37 cellular contexts compared by ENCODE assay signal in the genomic region with DNA sequence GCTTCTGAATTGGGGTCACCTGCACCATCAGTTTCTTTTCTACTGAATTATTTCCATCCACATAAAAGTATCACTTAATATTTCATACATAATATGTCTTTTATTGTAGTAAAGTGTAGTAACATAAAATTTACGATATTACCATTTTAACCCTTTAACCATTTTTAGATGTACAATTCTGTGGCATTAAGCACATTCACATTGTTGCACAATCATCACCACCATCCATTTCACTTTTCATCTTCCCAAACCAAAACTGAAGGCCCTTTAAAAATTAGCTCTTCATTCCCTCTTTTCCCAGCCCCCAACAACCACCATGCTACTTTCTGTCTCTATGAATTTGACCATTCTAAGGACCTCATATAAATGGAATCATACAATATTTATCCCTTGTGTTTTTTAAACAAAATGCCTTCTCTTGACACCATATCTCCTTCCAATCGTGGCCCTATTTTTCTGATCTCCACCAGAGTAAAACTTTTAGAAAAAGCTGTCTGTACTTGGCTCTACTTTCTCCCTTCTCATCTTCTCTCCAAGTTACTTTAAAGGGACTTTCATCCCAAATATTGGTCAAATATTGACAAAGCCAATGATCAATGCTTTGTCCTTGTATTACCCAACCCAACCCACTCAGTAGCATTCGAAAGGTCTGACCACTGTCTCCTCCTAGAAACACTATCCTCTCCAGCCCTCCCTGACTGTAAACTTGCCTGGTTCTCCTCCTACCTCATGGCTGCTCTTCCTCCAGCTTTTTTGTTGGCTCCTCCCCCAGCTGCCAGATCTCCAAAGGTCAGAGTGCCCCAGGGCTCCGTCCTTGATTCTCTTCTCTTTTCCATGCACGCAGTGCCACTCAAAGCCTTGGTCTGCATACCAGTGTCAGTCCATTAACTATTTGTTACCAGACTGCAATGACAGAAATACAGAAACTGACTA. TPM values are rescaled to one million over a fixed set of nuclear protein-coding genes. Genes with fewer than 3 reads are reported as not detected.
A peak's percentile ranks its signal among the peaks of the same experiment; 100 is the strongest.
DNase-seq lines count a peak whose midpoint lies in the region; ATAC-seq, FAIRE-seq and TF ChIP-seq lines count a peak whose summit lies in the region.
"Had no signal": no experiment of that assay in that cellular context is flagged by ENCODE, and none has a peak within 500 bp of the region (broad histone marks: within the 10 kb centered on the region; RNA-seq: fewer than 3 reads in every experiment).

No MANE protein-coding gene starts in this region.

- H3K4me3 ChIP-seq in neuronal stem cell (ENCODE audit: low read length in 2 of 2): no peak overlapping the region
- H3K4me3 ChIP-seq in testis: no peak overlapping the region
- no peak overlapping the region for H3K4me3 ChIP-seq in thyroid gland (replicated peaks in 1 of 3)
- H3K4me3 ChIP-seq: ascending aorta, BLaER1, cardiac muscle cell, coronary artery, esophagus muscularis mucosa, GM23248, left ventricle myocardium inferior, pancreas, SJSA1, smooth muscle cell, tibial nerve had no signal

- no peak for ATAC-seq in HG02840 (IDR thresholded peaks at IDR 0.05; ENCODE audit: low FRiP score, unreplicated experiment)
- ATAC-seq: foreskin keratinocyte; naive thymus-derived CD8-positive, alpha-beta T cell; pancreas; stimulated activated naive CD8-positive, alpha-beta T cell treated with anti-CD3 and anti-CD28 coated beads, Interleukin-15, amount 100 ng/mL, for 72 hours; T-helper 17 cell had no signal

- H3K27ac ChIP-seq in neuronal stem cell (replicated peaks; ENCODE audit: low read length) (no peak overlapping the region), testis (no peak overlapping the region), thyroid gland (no peak overlapping the region)
- H3K27ac ChIP-seq: ascending aorta, BLaER1, cardiac muscle cell, coronary artery, esophagus muscularis mucosa, foreskin keratinocyte, GM23248, KMS-11, left ventricle myocardium inferior, pancreas, SJSA1, tibial nerve had no signal

- no peak overlapping the region for H4K8ac ChIP-seq in neuronal stem cell (ENCODE audit: low read depth, low read length)

- H3K18ac ChIP-seq in neuronal stem cell (ENCODE audit: low read length): no peak overlapping the region

- H3K23ac ChIP-seq in neuronal stem cell (ENCODE audit: low read depth, low read length, poor library complexity): no peak overlapping the region

- H3K27me3 ChIP-seq in neuronal stem cell (ENCODE audit: control insufficient read depth in 3 of 3, insufficient read depth in 3 of 3, low read depth in 1 of 3, low read length in 3 of 3): no peaks in the 10 kb centered on the region
- H3K27me3 ChIP-seq in testis: no peaks in the 10 kb centered on the region
- no peaks in the 10 kb centered on the region for H3K27me3 ChIP-seq in thyroid gland
- H3K27me3 ChIP-seq: ascending aorta, BLaER1, cardiac muscle cell, foreskin keratinocyte, SJSA1, tibial nerve had no signal

- intact Hi-C loops in testis (cut with DNase I; ENCODE audit: low total_unique reads) (no loop called here), thyroid gland (cut with DNase I) (no loop called here)

- DNase-seq in HEK293T (ENCODE audit: extremely low spot score): peak; percentile 13
- peak; percentile 68 for DNase-seq in iPS-NIHi7 (ENCODE audit: extremely low spot score)
- DNase-seq in neuronal stem cell (ENCODE audit: low spot score): peak; percentile 12
- DNase-seq in testis: no peak
- no peak for DNase-seq in thyroid gland
- DNase-seq: activated CD4-positive, alpha-beta T cell treated with anti-CD3 and anti-CD28 coated beads for 4 hours; activated CD8-positive, alpha-beta memory T cell treated with anti-CD3 and anti-CD28 coated beads for 24 hours; activated effector memory CD4-positive, alpha-beta T cell treated with anti-CD3 and anti-CD28 coated beads, Interleukin-2, amount 50 U/mL, for 16 hours; activated naive CD8-positive, alpha-beta T cell treated with anti-CD3 and anti-CD28 coated beads for 36 hours; DMS79 treated with DMSO at 0.1 percent for 48 hours; foreskin keratinocyte; GM23248; immature natural killer cell; left ventricle myocardium inferior; naive thymus-derived CD8-positive, alpha-beta T cell; NCI-H1417 treated with DMSO at 0.1 percent for 48 hours; NCI-H2081; NCI-H226; NCI-H774; pancreas; RPMI8226; stimulated activated CD4-positive, alpha-beta T cell treated with anti-CD3 and anti-CD28 coated beads, Interleukin-1b, Interleukin-23, amount 100 ng/mL, for 48 hours; stimulated activated CD8-positive, alpha-beta memory T cell treated with anti-CD3 and anti-CD28 coated beads, Interleukin-4, amount 100 ng/mL, for 48 hours; stimulated activated naive CD8-positive, alpha-beta T cell treated with anti-CD3 and anti-CD28 coated beads, Interleukin-15, amount 100 ng/mL, for 72 hours; T-helper 17 cell had no signal

- H2BK15ac ChIP-seq in neuronal stem cell (ENCODE audit: low read length): no peak overlapping the region

- H3K14ac ChIP-seq in neuronal stem cell (ENCODE audit: low read length): no peak overlapping the region

- peak; percentile 7 for FAIRE-seq in TTC549 (lab: Jason Lieb, UNC)
- FAIRE-seq: pancreas had no signal

- H4K91ac ChIP-seq in neuronal stem cell (ENCODE audit: low read depth, low read length, poor library complexity): no peak overlapping the region

- no peak overlapping the region for H3K9ac ChIP-seq in neuronal stem cell (ENCODE audit: low read depth, low read length, poor library complexity)
- H3K9ac ChIP-seq: BLaER1, GM23248, KMS-11 had no signal

- peak overlapping the region; percentile 60 for H2AFZ ChIP-seq in neuronal stem cell (ENCODE audit: low read length)
- H2AFZ ChIP-seq: GM23248 had no signal

- TF ChIP-seq CTCF in testis (IDR thresholded peaks at IDR 0.05): no peak
- no peak for TF ChIP-seq CTCF in thyroid gland (IDR thresholded peaks at IDR 0.05)

- no peaks in the 10 kb centered on the region for H3K79me1 ChIP-seq in neuronal stem cell (ENCODE audit: low read depth, low read length)

- WGBS in neuronal stem cell (ENCODE audit: extremely low coverage in 2 of 2, insufficient read length in 2 of 2, insufficient replicate concordance in 1 of 2), 2 donors: no CpG with 5 or more reads among the region's 5 CpGs
- 63 to 65% methylated on average over 5 of the region's 5 CpGs for WGBS in testis, 2 donors
- 54 to 58% methylated on average over 5 of the region's 5 CpGs for WGBS in thyroid gland, 2 donors

- no peak overlapping the region for H2BK12ac ChIP-seq in neuronal stem cell (ENCODE audit: low read length)

- H3K9me3 ChIP-seq in neuronal stem cell (replicated peaks in 1 of 2; ENCODE audit: control insufficient read depth in 2 of 2, insufficient read depth in 1 of 2, low read depth in 1 of 2, low read length in 2 of 2): no peaks in the 10 kb centered on the region
- no peaks in the 10 kb centered on the region for H3K9me3 ChIP-seq in testis
- H3K9me3 ChIP-seq in thyroid gland: no peaks in the 10 kb centered on the region
- H3K9me3 ChIP-seq: ascending aorta, BLaER1, esophagus muscularis mucosa, left ventricle myocardium inferior, pancreas, SJSA1, tibial nerve had no signal

- no peak overlapping the region for H2BK5ac ChIP-seq in neuronal stem cell (ENCODE audit: low read length)

- H3K4me2 ChIP-seq in neuronal stem cell (ENCODE audit: insufficient read depth, low read length, poor library complexity, severe bottlenecking): no peak overlapping the region
- H3K4me2 ChIP-seq: BLaER1, KMS-11, smooth muscle cell had no signal

- H2BK120ac ChIP-seq in neuronal stem cell (ENCODE audit: low read depth, low read length): no peak overlapping the region

- H3K4ac ChIP-seq in neuronal stem cell (ENCODE audit: low read length): no peak overlapping the region

- no peak for TF ChIP-seq POLR2A in testis (IDR thresholded peaks at IDR 0.05)
- no peak for TF ChIP-seq POLR2A in thyroid gland (IDR thresholded peaks at IDR 0.05)

- H2AK5ac ChIP-seq in neuronal stem cell (ENCODE audit: low read depth, low read length): no peak overlapping the region

- POLR2A ChIA-PET in HEK293T (lab: Yijun Ruan, JAX): no interaction called here

- H3K36me3 ChIP-seq in neuronal stem cell (replicated peaks in 1 of 2; ENCODE audit: control insufficient read depth in 2 of 2, insufficient read depth in 2 of 2, low read length in 2 of 2) (no peaks in the 10 kb centered on the region), testis (ENCODE audit: low read depth, missing control alignments) (no peaks in the 10 kb centered on the region), thyroid gland (no peaks in the 10 kb centered on the region)
- H3K36me3 ChIP-seq: ascending aorta, BLaER1, cardiac muscle cell, esophagus muscularis mucosa, left ventricle myocardium inferior, pancreas, SJSA1, tibial nerve had no signal

- CTCF ChIA-PET in HEK293T (lab: Yijun Ruan, JAX): no interaction called here

- H3K4me1 ChIP-seq in neuronal stem cell (ENCODE audit: control insufficient read depth in 2 of 2, insufficient read depth in 1 of 2, low read depth in 1 of 2, low read length in 2 of 2) (peaks cover 0 to 4% of the 10 kb centered on the region in 2 donors), testis (no peaks in the 10 kb centered on the region), thyroid gland (no peaks in the 10 kb centered on the region)
- H3K4me1 ChIP-seq: ascending aorta, BLaER1, esophagus muscularis mucosa, foreskin keratinocyte, left ventricle myocardium inferior, pancreas, SJSA1, tibial nerve had no signal

TF ChIP-seq in HEK293T, 16 proteins besides CTCF, POLR2A, EP300 and RAD21:
- TF ChIP-seq FOXK2 (IDR thresholded peaks at IDR 0.05): no peak
- peak; percentile 27; the same call in 1 of the 2 replicates for TF ChIP-seq PKNOX1 (IDR thresholded peaks at IDR 0.05)
TF ChIP-seq in HEK293T: peak in this region for 1.

RNA-seq across cellular contexts. Expression of gene SLC30A10, which starts 44.7 kb away (rescaled TPM):
- polyA plus RNA-seq in neuronal stem cell (2013, experiment 1 of 2): 0.42 TPM
- 0.53 TPM for polyA plus RNA-seq in neuronal stem cell (2013, experiment 2 of 2)
- total RNA-seq in testis: 1 to 10 TPM; 2.2 to 2.4 TPM
- polyA plus RNA-seq in testis (ENCODE audit: insufficient read depth, low read depth, low replicate concordance): 4.0 TPM
- under 1 TPM in 1 of 4 donors, not detected in 3; 0.33 TPM for total RNA-seq in thyroid gland
- total RNA-seq: activated naive CD8-positive, alpha-beta T cell treated with anti-CD3 and anti-CD28 coated beads for 36 hours; ascending aorta; esophagus muscularis mucosa; foreskin keratinocyte; GM23248; HT-29; naive thymus-derived CD8-positive, alpha-beta T cell; SJSA1; smooth muscle cell; T-helper 17 cell had no signal
- polyA plus RNA-seq: foreskin keratinocyte; GM23248; immature natural killer cell; naive thymus-derived CD8-positive, alpha-beta T cell; smooth muscle cell had no signal

Comparison
In these comparisons a context has a peak if more than half of its experiments do, and no peak if none do; other contexts are left out.
1. DNase-seq: peak in HEK293T (single experiment), iPS-NIHi7 (single experiment) and neuronal stem cell (single experiment); none in testis (single experiment) and thyroid gland (0 of 2).